ENCODE assay signal across 1 cellular context in the genomic region with DNA sequence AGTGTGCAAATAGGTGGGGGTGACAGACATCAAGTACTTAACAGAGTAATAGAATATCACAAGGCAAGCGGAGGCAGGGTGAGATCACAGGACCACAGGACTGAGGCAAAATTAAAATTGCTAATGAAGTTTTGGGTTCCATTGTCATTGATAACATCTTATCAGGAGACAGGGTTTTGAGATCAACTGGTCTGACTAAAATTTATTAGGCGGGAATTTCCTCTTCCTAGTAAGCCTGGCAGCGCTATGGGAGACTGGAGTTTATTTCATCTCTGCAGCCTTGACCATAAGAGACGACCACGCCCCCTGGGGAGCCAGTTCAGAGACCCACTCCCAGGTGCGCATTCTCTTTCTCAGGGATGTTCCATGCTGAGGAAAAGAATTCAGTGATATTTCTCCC. TPM values are rescaled to one million over a fixed set of nuclear protein-coding genes. Genes with fewer than 3 reads are reported as not detected.
"Had no signal": no experiment of that assay in that cellular context is flagged by ENCODE, and none has a peak within 500 bp of the region (broad histone marks: within the 10 kb centered on the region; RNA-seq: fewer than 3 reads in every experiment).

No MANE protein-coding gene starts in this region.

RNA-seq across cellular contexts. Expression of gene GIMAP7, which starts 8.3 kb away (rescaled TPM):
- total RNA-seq: smooth muscle cell had no signal
- polyA plus RNA-seq: smooth muscle cell had no signal

RNA-seq across cellular contexts. Expression of gene GIMAP4, which starts 44.3 kb away (rescaled TPM):
- total RNA-seq: smooth muscle cell had no signal
- polyA plus RNA-seq: smooth muscle cell had no signal
